ENCODE assay signal across 8 cellular contexts in the genomic region with DNA sequence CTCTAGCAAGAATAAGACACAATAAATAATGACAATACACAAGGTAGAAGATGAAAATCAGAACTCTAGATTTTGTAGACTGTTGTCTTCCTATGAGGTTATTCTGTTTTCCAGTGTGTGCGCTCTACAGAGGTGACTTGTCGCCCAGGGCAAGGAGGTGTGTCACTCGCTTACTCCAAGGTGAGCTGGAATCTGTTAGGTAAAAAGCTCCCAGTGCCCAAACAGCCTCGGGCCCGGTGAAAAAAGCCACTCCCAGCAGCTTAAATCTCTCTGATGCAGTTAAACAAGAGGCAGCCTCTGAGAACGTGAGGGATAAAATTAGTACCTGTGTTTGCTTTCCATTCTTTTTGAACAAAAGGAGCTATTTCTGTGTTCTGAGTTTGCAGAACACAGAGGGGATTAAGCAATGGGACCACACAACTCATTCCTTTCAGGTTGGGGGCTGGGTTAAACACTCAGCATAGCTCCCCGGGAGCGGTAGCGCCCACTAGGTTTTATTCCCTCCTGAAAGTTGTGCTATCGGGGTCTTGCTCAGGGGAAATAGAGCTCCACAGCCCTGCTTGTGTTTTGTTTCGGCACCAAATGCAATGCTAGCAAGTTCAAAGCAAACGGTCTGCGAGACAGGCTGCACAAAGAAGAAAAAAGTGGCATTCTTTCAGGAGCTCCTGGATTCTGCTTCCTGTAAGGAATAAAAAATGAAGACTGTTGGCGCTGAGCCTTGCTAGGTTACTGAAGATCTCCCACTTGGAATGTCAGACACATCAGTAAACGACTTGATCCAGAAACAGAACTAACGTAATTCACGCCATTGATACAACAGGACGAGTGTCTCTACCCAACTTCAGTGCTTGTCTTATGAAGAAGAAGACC.
DNase-seq lines count a peak whose midpoint lies in the region; ATAC-seq and TF ChIP-seq lines count a peak whose summit lies in the region.

No MANE protein-coding gene starts in this region.

- H3F3A ChIP-seq in neural progenitor cell (ENCODE audit: low read depth): peaks cover 24% of the 10 kb centered on the region

- peaks cover 17% of the 10 kb centered on the region for H4K20me1 ChIP-seq in neural progenitor cell (ENCODE audit: low read depth)

- no peaks in the 10 kb centered on the region for H3K27me3 ChIP-seq in endocrine pancreas (ENCODE audit: control insufficient read depth, insufficient read depth, low read length)
- peaks cover 100% of the 10 kb centered on the region for H3K27me3 ChIP-seq in neural progenitor cell

- peaks cover 14% of the 10 kb centered on the region for H3K27me3 Mint-ChIP-seq in neural progenitor cell (ENCODE audit: insufficient read depth, low read depth)
- H3K27me3 Mint-ChIP-seq in activated T-cell treated with anti-CD3 and anti-CD28 coated beads, Interleukin-2, amount 50 U/mL, for 24 hours: peaks cover 12% of the 10 kb centered on the region

- peak overlapping the region; percentile 81 for H3K4me3 Mint-ChIP-seq in neural progenitor cell
- no peak overlapping the region for H3K4me3 Mint-ChIP-seq in activated T-cell treated with anti-CD3 and anti-CD28 coated beads, Interleukin-2, amount 50 U/mL, for 24 hours

- H3K4me3 ChIP-seq in endocrine pancreas (ENCODE audit: control insufficient read depth, insufficient read depth, low read length): peak overlapping the region; percentile 69
- peak overlapping the region; percentile 22 for H3K4me3 ChIP-seq in neural progenitor cell

- TF ChIP-seq CTCF in neural progenitor cell (IDR thresholded peaks at IDR 0.05): no peak

- DNase-seq in DMS153 treated with DMSO at 0.1 percent for 48 hours (lab: John Stamatoyannopoulos, UW; ENCODE audit: unreplicated experiment) (peak; percentile 67), NCI-H2029 treated with DMSO at 0.1 percent for 48 hours (lab: John Stamatoyannopoulos, UW) (peak; percentile 53), neural progenitor cell (ENCODE audit: low spot score) (peak; percentile 68), SW480 (ENCODE audit: low spot score) (no peak), OCI-M2 (lab: John Stamatoyannopoulos, UW; ENCODE audit: unreplicated experiment) (no peak)
- no peak for DNase-seq in activated T-cell treated with anti-CD3 and anti-CD28 coated beads, Interleukin-2, amount 50 U/mL, for 24 hours

- no peaks in the 10 kb centered on the region for H3K36me3 ChIP-seq in endocrine pancreas (ENCODE audit: control insufficient read depth, insufficient read depth, low read length)
- no peaks in the 10 kb centered on the region for H3K36me3 ChIP-seq in neural progenitor cell

- H3K9me3 ChIP-seq in endocrine pancreas (ENCODE audit: control insufficient read depth, low read length) (no peaks in the 10 kb centered on the region), neural progenitor cell (ENCODE audit: low read depth) (no peaks in the 10 kb centered on the region)

- no peak overlapping the region for H2AFZ ChIP-seq in neural progenitor cell (replicated peaks)

- ATAC-seq in HG03460 (IDR thresholded peaks at IDR 0.05; ENCODE audit: unreplicated experiment): no peak

- H3K4me1 ChIP-seq in endocrine pancreas (ENCODE audit: control insufficient read depth, insufficient read depth, low read length) (peaks cover 15% of the 10 kb centered on the region), neural progenitor cell (peaks cover 25% of the 10 kb centered on the region)

- peak overlapping the region; percentile 8 for H3K9ac ChIP-seq in endocrine pancreas (ENCODE audit: control insufficient read depth, insufficient read depth, low read length)
- no peak overlapping the region for H3K9ac ChIP-seq in neural progenitor cell

- no peak overlapping the region for H3K27ac ChIP-seq in neural progenitor cell

- H3K4me1 Mint-ChIP-seq in neural progenitor cell: peaks cover 30% of the 10 kb centered on the region
- H3K4me1 Mint-ChIP-seq in activated T-cell treated with anti-CD3 and anti-CD28 coated beads, Interleukin-2, amount 50 U/mL, for 24 hours (ENCODE audit: low read depth): peaks cover 2% of the 10 kb centered on the region

- peak overlapping the region; percentile 64 for H3K4me2 ChIP-seq in neural progenitor cell

- no peaks in the 10 kb centered on the region for H3K36me3 Mint-ChIP-seq in neural progenitor cell
- no peaks in the 10 kb centered on the region for H3K36me3 Mint-ChIP-seq in activated T-cell treated with anti-CD3 and anti-CD28 coated beads, Interleukin-2, amount 50 U/mL, for 24 hours (ENCODE audit: low read depth)

- H3K79me2 ChIP-seq in neural progenitor cell (ENCODE audit: low read depth): no peaks in the 10 kb centered on the region

- no peaks in the 10 kb centered on the region for H3K9me3 Mint-ChIP-seq in neural progenitor cell
- no peaks in the 10 kb centered on the region for H3K9me3 Mint-ChIP-seq in activated T-cell treated with anti-CD3 and anti-CD28 coated beads, Interleukin-2, amount 50 U/mL, for 24 hours

- no peak overlapping the region for H3K27ac Mint-ChIP-seq in neural progenitor cell
- no peak overlapping the region for H3K27ac Mint-ChIP-seq in activated T-cell treated with anti-CD3 and anti-CD28 coated beads, Interleukin-2, amount 50 U/mL, for 24 hours

Comparison
In these comparisons a context has a peak if more than half of its experiments do, and no peak if none do; other contexts are left out.
1. DNase-seq: peak in DMS153 treated with DMSO at 0.1 percent for 48 hours (single experiment), NCI-H2029 treated with DMSO at 0.1 percent for 48 hours (single experiment) and neural progenitor cell (single experiment); none in SW480 (single experiment), activated T-cell treated with anti-CD3 and anti-CD28 coated beads, Interleukin-2, amount 50 U/mL, for 24 hours (single experiment) and OCI-M2 (single experiment).